ENCODE assay signal across 23 cellular contexts in genomic region chr19:54480048-54480447, GRCh38. TPM values are rescaled to one million over a fixed set of nuclear protein-coding genes. Genes with fewer than 3 reads are reported as not detected.
"Had no signal": no experiment of that assay in that cellular context is flagged by ENCODE, and none has a peak within 500 bp of the region (broad histone marks: within the 10 kb centered on the region; RNA-seq: fewer than 3 reads in every experiment).

No MANE protein-coding gene starts in this region.

- DNase-seq: activated CD4-positive, alpha-beta memory T cell treated with anti-CD3 and anti-CD28 coated beads, Interleukin-2, amount 10 ng/mL, durations not matched to agents 7 days and 5 days; activated CD4-positive, alpha-beta T cell treated with anti-CD3 and anti-CD28 coated beads, Interleukin-2, amount 10 ng/mL, durations not matched to agents 24 days and 14 days; activated effector memory CD4-positive, alpha-beta T cell treated with Interleukin-2 at 50 U/mL for 16 hours; activated naive CD4-positive, alpha-beta T cell treated with anti-CD3 and anti-CD28 coated beads for 36 hours; activated naive CD8-positive, alpha-beta T cell treated with anti-CD3 and anti-CD28 coated beads, Interleukin-2, amount 10 ng/mL, durations not matched to agents 7 days and 5 days; activated T-cell treated with anti-CD3 and anti-CD28 coated beads, Interleukin-2, amount 50 U/mL, for 72 hours; amygdala; glutamatergic neuron; hippocampal formation; left ventricle myocardium superior; mammary epithelial cell; midbrain; nephron progenitor cell; right cardiac atrium; stimulated activated CD4-positive, alpha-beta T cell treated with anti-CD3 and anti-CD28 coated beads, Interleukin-4, amount 100 ng/mL, for 24 hours; stimulated activated naive CD8-positive, alpha-beta T cell treated with anti-CD3 and anti-CD28 coated beads, Interleukin-15, Interleukin-2, amounts not matched to agents 100 U/mL and 50 U/mL, for 24 hours; T1000; thyroid gland; upper lobe of right lung had no signal

RNA-seq across cellular contexts. Expression of gene CDC42EP5, which starts 7.0 kb away (rescaled TPM):
- total RNA-seq: activated CD4-positive, alpha-beta memory T cell treated with anti-CD3 and anti-CD28 coated beads, Interleukin-2, amount 10 ng/mL, durations not matched to agents 7 days and 5 days; activated naive CD4-positive, alpha-beta T cell treated with anti-CD3 and anti-CD28 coated beads for 36 hours; activated naive CD8-positive, alpha-beta T cell treated with anti-CD3 and anti-CD28 coated beads, Interleukin-2, amount 10 ng/mL, durations not matched to agents 7 days and 5 days had no signal

RNA-seq across cellular contexts. Expression of gene LAIR2, which starts 22.6 kb away (rescaled TPM):
- total RNA-seq: bronchial epithelial cell, esophagus muscularis mucosa, left ventricle myocardium superior, mammary epithelial cell, pulmonary artery endothelial cell, right cardiac atrium, subcutaneous adipose tissue, thyroid gland, upper lobe of right lung had no signal
